In the genomic region with DNA sequence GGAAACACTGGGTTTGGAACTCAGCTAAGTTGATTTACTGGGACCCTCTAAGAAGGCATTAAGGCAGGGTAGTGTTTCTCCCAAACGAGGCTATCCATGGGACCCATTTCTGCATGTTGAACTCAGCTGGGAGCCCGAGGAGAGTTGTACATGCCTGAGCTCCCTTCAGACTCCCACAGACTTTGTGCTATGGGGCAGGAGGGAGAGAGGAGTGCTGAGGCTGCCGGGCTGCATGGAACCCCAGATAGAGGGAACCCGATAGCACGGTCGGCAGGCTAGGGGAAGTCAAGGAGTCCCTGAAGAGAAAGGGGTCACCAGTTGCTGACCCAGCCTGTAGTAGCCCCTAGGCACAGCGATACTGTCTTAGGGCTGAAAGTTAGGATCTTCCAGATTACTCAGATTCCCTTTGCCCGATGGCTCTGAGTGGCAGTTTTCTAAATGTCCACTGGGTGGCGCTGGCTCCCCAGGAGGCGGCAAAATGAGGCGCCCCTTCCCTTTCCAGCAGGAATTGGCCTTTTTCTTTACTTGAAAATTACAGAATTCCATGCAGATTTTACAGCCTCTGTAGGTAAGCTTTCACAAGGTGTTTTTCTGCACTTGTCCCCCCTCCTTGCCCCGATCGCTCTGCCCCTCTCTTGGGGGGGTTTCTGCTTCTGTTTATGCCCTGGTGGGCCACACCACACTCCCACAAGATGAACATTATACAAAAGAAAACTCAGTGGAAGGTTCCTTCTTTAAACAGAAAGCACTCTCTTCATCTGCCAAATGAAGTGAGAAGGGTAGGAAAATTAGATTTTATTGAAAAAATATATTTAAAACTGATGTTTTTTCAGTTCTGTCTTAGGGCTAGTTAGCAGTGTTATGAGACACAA, we compare ENCODE assay signal across 1 cellular context.
TF ChIP-seq lines count a peak whose summit lies in the region.

No MANE protein-coding gene starts in this region.

TF ChIP-seq in GM23338, 12 proteins besides CTCF, POLR2A, EP300 and RAD21:
- TF ChIP-seq EZH2 (IDR thresholded peaks at IDR 0.05; ENCODE audit: low read depth, unreplicated experiment) (no peak), EZH2phosphoT487 (IDR thresholded peaks at IDR 0.05; ENCODE audit: unreplicated experiment) (no peak), ZNF114 (CRISPR knock-in tag; IDR thresholded peaks at IDR 0.05) (no peak), CREB1 (CRISPR knock-in tag; IDR thresholded peaks at IDR 0.05; ENCODE audit: low read depth) (no peak), NANOG (IDR thresholded peaks at IDR 0.05; ENCODE audit: borderline replicate concordance) (no peak), POLR2AphosphoS5 (IDR thresholded peaks at IDR 0.05; ENCODE audit: low read depth) (no peak), STAT1 (IDR thresholded peaks at IDR 0.05; ENCODE audit: unreplicated experiment) (no peak), ZNF331 (CRISPR knock-in tag; IDR thresholded peaks at IDR 0.05; ENCODE audit: low read depth) (no peak), JUNB (IDR thresholded peaks at IDR 0.05; ENCODE audit: unreplicated experiment) (no peak)
- TF ChIP-seq, protein P1, sequence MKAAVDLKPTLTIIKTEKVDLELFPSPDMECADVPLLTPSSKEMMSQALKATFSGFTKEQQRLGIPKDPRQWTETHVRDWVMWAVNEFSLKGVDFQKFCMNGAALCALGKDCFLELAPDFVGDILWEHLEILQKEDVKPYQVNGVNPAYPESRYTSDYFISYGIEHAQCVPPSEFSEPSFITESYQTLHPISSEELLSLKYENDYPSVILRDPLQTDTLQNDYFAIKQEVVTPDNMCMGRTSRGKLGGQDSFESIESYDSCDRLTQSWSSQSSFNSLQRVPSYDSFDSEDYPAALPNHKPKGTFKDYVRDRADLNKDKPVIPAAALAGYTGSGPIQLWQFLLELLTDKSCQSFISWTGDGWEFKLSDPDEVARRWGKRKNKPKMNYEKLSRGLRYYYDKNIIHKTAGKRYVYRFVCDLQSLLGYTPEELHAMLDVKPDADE (IDR thresholded peaks at IDR 0.05): no peak
- TF ChIP-seq, protein P2, sequence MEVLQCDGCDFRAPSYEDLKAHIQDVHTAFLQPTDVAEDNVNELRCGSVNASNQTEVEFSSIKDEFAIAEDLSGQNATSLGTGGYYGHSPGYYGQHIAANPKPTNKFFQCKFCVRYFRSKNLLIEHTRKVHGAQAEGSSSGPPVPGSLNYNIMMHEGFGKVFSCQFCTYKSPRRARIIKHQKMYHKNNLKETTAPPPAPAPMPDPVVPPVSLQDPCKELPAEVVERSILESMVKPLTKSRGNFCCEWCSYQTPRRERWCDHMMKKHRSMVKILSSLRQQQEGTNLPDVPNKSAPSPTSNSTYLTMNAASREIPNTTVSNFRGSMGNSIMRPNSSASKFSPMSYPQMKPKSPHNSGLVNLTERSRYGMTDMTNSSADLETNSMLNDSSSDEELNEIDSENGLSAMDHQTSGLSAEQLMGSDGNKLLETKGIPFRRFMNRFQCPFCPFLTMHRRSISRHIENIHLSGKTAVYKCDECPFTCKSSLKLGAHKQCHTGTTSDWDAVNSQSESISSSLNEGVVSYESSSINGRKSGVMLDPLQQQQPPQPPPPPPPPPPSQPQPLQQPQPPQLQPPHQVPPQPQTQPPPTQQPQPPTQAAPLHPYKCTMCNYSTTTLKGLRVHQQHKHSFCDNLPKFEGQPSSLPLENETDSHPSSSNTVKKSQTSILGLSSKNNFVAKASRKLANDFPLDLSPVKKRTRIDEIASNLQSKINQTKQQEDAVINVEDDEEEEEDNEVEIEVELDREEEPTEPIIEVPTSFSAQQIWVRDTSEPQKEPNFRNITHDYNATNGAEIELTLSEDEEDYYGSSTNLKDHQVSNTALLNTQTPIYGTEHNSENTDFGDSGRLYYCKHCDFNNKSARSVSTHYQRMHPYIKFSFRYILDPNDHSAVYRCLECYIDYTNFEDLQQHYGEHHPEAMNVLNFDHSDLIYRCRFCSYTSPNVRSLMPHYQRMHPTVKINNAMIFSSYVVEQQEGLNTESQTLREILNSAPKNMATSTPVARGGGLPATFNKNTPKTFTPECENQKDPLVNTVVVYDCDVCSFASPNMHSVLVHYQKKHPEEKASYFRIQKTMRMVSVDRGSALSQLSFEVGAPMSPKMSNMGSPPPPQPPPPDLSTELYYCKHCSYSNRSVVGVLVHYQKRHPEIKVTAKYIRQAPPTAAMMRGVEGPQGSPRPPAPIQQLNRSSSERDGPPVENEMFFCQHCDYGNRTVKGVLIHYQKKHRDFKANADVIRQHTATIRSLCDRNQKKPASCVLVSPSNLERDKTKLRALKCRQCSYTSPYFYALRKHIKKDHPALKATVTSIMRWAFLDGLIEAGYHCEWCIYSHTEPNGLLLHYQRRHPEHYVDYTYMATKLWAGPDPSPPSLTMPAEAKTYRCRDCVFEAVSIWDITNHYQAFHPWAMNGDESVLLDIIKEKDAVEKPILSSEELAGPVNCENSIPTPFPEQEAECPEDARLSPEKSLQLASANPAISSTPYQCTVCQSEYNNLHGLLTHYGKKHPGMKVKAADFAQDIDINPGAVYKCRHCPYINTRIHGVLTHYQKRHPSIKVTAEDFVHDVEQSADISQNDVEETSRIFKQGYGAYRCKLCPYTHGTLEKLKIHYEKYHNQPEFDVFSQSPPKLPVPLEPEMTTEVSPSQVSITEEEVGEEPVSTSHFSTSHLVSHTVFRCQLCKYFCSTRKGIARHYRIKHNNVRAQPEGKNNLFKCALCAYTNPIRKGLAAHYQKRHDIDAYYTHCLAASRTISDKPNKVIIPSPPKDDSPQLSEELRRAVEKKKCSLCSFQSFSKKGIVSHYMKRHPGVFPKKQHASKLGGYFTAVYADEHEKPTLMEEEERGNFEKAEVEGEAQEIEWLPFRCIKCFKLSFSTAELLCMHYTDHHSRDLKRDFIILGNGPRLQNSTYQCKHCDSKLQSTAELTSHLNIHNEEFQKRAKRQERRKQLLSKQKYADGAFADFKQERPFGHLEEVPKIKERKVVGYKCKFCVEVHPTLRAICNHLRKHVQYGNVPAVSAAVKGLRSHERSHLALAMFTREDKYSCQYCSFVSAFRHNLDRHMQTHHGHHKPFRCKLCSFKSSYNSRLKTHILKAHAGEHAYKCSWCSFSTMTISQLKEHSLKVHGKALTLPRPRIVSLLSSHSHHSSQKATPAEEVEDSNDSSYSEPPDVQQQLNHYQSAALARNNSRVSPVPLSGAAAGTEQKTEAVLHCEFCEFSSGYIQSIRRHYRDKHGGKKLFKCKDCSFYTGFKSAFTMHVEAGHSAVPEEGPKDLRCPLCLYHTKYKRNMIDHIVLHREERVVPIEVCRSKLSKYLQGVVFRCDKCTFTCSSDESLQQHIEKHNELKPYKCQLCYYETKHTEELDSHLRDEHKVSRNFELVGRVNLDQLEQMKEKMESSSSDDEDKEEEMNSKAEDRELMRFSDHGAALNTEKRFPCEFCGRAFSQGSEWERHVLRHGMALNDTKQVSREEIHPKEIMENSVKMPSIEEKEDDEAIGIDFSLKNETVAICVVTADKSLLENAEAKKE (CRISPR knock-in tag; IDR thresholded peaks at IDR 0.05): no peak
- TF ChIP-seq, protein P3, sequence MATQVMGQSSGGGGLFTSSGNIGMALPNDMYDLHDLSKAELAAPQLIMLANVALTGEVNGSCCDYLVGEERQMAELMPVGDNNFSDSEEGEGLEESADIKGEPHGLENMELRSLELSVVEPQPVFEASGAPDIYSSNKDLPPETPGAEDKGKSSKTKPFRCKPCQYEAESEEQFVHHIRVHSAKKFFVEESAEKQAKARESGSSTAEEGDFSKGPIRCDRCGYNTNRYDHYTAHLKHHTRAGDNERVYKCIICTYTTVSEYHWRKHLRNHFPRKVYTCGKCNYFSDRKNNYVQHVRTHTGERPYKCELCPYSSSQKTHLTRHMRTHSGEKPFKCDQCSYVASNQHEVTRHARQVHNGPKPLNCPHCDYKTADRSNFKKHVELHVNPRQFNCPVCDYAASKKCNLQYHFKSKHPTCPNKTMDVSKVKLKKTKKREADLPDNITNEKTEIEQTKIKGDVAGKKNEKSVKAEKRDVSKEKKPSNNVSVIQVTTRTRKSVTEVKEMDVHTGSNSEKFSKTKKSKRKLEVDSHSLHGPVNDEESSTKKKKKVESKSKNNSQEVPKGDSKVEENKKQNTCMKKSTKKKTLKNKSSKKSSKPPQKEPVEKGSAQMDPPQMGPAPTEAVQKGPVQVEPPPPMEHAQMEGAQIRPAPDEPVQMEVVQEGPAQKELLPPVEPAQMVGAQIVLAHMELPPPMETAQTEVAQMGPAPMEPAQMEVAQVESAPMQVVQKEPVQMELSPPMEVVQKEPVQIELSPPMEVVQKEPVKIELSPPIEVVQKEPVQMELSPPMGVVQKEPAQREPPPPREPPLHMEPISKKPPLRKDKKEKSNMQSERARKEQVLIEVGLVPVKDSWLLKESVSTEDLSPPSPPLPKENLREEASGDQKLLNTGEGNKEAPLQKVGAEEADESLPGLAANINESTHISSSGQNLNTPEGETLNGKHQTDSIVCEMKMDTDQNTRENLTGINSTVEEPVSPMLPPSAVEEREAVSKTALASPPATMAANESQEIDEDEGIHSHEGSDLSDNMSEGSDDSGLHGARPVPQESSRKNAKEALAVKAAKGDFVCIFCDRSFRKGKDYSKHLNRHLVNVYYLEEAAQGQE (IDR thresholded peaks at IDR 0.05; ENCODE audit: unreplicated experiment): no peak
